Comparison of ENCODE assay signal across 3 cellular contexts in genomic region chr2:159438284-159438683, GRCh38.
TF ChIP-seq lines count a peak whose summit lies in the region.

No MANE protein-coding gene starts in this region.

TF ChIP-seq in HepG2, 621 proteins besides CTCF, POLR2A, EP300 and RAD21:
- TF ChIP-seq ZFP41 (CRISPR knock-in tag; IDR thresholded peaks at IDR 0.05; ENCODE audit: borderline replicate concordance) (no peak), MATR3 (CRISPR knock-in tag; IDR thresholded peaks at IDR 0.05) (no peak), ZFP36L2 (CRISPR knock-in tag; IDR thresholded peaks at IDR 0.05) (no peak), FOXC1 (CRISPR knock-in tag; IDR thresholded peaks at IDR 0.05; ENCODE audit: borderline replicate concordance) (no peak)

TF ChIP-seq in GM12878, 131 proteins besides CTCF, POLR2A, EP300 and RAD21:
- TF ChIP-seq REST (IDR thresholded peaks at IDR 0.05; ENCODE audit: low read depth, low read length) (no peak), RAD51 (IDR thresholded peaks at IDR 0.05) (no peak), PML (IDR thresholded peaks at IDR 0.05; ENCODE audit: low read length) (no peak), SP1 (IDR thresholded peaks at IDR 0.05; ENCODE audit: low read depth, low read length) (no peak), WRNIP1 (IDR thresholded peaks at IDR 0.05; ENCODE audit: borderline replicate concordance, low read depth, low read length) (no peak), ZSCAN29 (IDR thresholded peaks at IDR 0.05) (no peak), YY1 (IDR thresholded peaks at IDR 0.05; ENCODE audit: low read depth, low read length) (no peak), LARP7 (IDR thresholded peaks at IDR 0.05) (no peak), CEBPB (IDR thresholded peaks at IDR 0.05; ENCODE audit: borderline replicate concordance in 1 of 2, low read depth in 2 of 2, low read length in 2 of 2) (no peak)
- TF ChIP-seq, protein P1, sequence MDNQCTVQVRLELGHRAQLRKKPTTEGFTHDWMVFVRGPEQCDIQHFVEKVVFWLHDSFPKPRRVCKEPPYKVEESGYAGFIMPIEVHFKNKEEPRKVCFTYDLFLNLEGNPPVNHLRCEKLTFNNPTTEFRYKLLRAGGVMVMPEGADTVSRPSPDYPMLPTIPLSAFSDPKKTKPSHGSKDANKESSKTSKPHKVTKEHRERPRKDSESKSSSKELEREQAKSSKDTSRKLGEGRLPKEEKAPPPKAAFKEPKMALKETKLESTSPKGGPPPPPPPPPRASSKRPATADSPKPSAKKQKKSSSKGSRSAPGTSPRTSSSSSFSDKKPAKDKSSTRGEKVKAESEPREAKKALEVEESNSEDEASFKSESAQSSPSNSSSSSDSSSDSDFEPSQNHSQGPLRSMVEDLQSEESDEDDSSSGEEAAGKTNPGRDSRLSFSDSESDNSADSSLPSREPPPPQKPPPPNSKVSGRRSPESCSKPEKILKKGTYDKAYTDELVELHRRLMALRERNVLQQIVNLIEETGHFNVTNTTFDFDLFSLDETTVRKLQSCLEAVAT (IDR thresholded peaks at IDR 0.05), result no peak

TF ChIP-seq in endothelial cell of umbilical vein, 7 proteins besides CTCF, POLR2A, EP300 and RAD21:
- TF ChIP-seq POLR2AphosphoS5 (IDR thresholded peaks at IDR 0.05; ENCODE audit: insufficient read depth, low read depth, low read length), result no peak
- no peak for TF ChIP-seq EZH2 (IDR thresholded peaks at IDR 0.05; ENCODE audit: borderline replicate concordance, low read depth, low read length, severe bottlenecking)
